In the genomic region with DNA sequence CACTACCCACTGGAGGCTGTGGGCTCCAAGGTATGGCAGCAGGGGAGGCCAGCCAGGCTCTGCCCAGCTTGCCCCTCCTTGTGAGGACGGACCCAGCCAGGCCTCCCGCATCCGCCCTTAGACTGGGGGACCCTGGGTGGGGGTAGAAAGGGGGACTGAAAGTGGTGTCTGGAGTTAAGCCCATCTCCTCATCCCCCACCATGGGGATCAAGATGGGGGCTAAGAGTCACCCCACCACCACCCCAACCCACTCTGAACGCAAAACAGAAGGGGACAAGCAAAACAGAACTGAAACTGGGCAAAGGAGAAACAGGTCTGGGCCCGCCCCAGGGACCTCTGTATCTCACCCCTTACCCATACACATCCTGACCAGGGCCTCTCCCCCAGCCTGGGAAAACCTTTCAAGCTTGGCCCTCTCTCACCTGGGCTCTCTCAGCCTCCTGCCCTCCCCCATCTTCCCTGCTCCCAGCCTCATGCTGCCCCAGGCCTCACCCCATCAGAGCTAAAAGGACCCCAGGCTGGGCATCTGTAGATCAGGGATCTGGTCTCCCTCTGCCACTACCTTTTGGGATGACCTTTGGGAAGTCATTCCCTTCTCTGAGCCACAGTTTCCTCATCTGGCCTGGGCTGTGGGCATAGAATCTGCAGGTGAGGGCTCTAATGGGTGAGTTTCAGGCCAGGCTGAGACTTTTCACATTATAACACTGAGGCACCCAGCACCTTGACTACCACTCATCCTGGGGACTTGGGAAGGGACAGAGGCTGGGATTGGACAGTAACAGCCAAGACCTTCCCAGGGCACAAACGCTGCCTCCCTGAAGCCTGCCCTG, we compare ENCODE assay signal across 11 cellular contexts. TPM values are rescaled to one million over a fixed set of nuclear protein-coding genes. Genes with fewer than 3 reads are reported as not detected.
DNase-seq lines count a peak whose midpoint lies in the region; ATAC-seq and TF ChIP-seq lines count a peak whose summit lies in the region.
"Had no signal": no experiment of that assay in that cellular context is flagged by ENCODE, and none has a peak within 500 bp of the region (broad histone marks: within the 10 kb centered on the region; RNA-seq: fewer than 3 reads in every experiment).

No MANE protein-coding gene starts in this region.

- H3K36me3 ChIP-seq in SJSA1 (no peaks in the 10 kb centered on the region), osteoblast (ENCODE audit: insufficient read depth, low read length) (no peaks in the 10 kb centered on the region)
- H3K36me3 ChIP-seq: left lung, thyroid gland had no signal

- peaks cover 100% of the 10 kb centered on the region for H3K4me1 Mint-ChIP-seq in HFFc6 (ENCODE audit: low read depth)

- H3K4me2 ChIP-seq in osteoblast (ENCODE audit: insufficient read depth, low read length): no peak overlapping the region

- no peaks in the 10 kb centered on the region for H3K79me2 ChIP-seq in osteoblast (ENCODE audit: insufficient read depth, low read length)

- no peak for ATAC-seq in HG03280 (IDR thresholded peaks at IDR 0.05; ENCODE audit: unreplicated experiment)

- H3K27ac ChIP-seq in SJSA1 (peak overlapping the region; percentile 27; the same call in 1 of the 2 replicates), osteoblast (ENCODE audit: low read depth, low read length) (peak overlapping the region; percentile 76)
- H3K27ac ChIP-seq: left lung, thyroid gland had no signal

- peaks cover 39% of the 10 kb centered on the region for H3K4me1 ChIP-seq in SJSA1 (replicated peaks)
- H3K4me1 ChIP-seq in osteoblast (ENCODE audit: insufficient read depth, low read length): peaks cover 77% of the 10 kb centered on the region
- H3K4me1 ChIP-seq: thyroid gland had no signal

- no peaks in the 10 kb centered on the region for H3K36me3 Mint-ChIP-seq in HFFc6 (ENCODE audit: low read depth)

- DNase-seq in SIG-M5 treated with dmso at 0.1 percent for 504 hours (lab: John Stamatoyannopoulos, UW; ENCODE audit: unreplicated experiment) (peak; percentile 40), SIG-M5 (lab: John Stamatoyannopoulos, UW) (no peak), HFFc6 (no peak), SJSA1 (ENCODE audit: low read depth in 1 of 2, low spot score in 2 of 2) (no peak), osteoblast (ENCODE audit: insufficient read length, low spot score, missing footprints) (no peak), DMS153 (lab: John Stamatoyannopoulos, UW) (no peak), glomerular visceral epithelial cell (ENCODE audit: extremely low spot score) (no peak)
- DNase-seq: left lung, NCI-H345, thyroid gland had no signal

- H3K9me3 Mint-ChIP-seq in HFFc6: no peaks in the 10 kb centered on the region

- no peaks in the 10 kb centered on the region for H3K9me3 ChIP-seq in SJSA1 (replicated peaks)
- H3K9me3 ChIP-seq in osteoblast (ENCODE audit: low read depth, low read length): no peaks in the 10 kb centered on the region
- H3K9me3 ChIP-seq: left lung, thyroid gland had no signal

- peak overlapping the region; percentile 57 for H3K4me3 Mint-ChIP-seq in HFFc6

- H3K27me3 ChIP-seq in SJSA1 (replicated peaks) (no peaks in the 10 kb centered on the region), osteoblast (ENCODE audit: insufficient read depth, low read length) (no peaks in the 10 kb centered on the region)
- H3K27me3 ChIP-seq: thyroid gland had no signal

- peak overlapping the region; percentile 92 for H3K27ac Mint-ChIP-seq in HFFc6

- TF ChIP-seq CTCF in HFFc6 (IDR thresholded peaks at IDR 0.05): no peak
- no peak for TF ChIP-seq CTCF in osteoblast (IDR thresholded peaks at IDR 0.05; ENCODE audit: extremely low read depth, low read depth, low read length)

- H3K27me3 Mint-ChIP-seq in HFFc6 (ENCODE audit: insufficient read depth): peaks cover 5% of the 10 kb centered on the region

- H3K4me3 ChIP-seq in SJSA1: no peak overlapping the region
- no peak overlapping the region for H3K4me3 ChIP-seq in osteoblast (ENCODE audit: insufficient read depth, low read length)
- H3K4me3 ChIP-seq: left lung, thyroid gland had no signal

- no peak overlapping the region for H2AFZ ChIP-seq in osteoblast (ENCODE audit: low read length)

- H4K20me1 ChIP-seq in osteoblast (ENCODE audit: insufficient read depth, low read length): no peaks in the 10 kb centered on the region

RNA-seq across cellular contexts. Expression of gene CYP11A1, which starts 30.0 kb away (rescaled TPM):
- total RNA-seq in HFFc6 (2021; fragmentation: NEBNext Ultra II Directional; extraction: Animal tissue kit (Norgen Biotek cat#: 25700)): under 1 TPM in 4 of 6 experiments, not detected in 2; 0.12 to 0.17 (median 0.14) TPM
- total RNA-seq in SJSA1 (2014; rRNA removed; shearing (Covaris generic)): 1.3 and 2.2 TPM in 2 replicates
- 1.4 and 2.1 TPM in 2 replicates for total RNA-seq in osteoblast

RNA-seq across cellular contexts. Expression of gene SEMA7A, which starts 36.3 kb away (rescaled TPM):
- 100 to 1,000 TPM; 115 to 196 (median 129) TPM for total RNA-seq in HFFc6 (2021; fragmentation: NEBNext Ultra II Directional; extraction: Animal tissue kit (Norgen Biotek cat#: 25700))
- 5.2 and 5.4 TPM in 2 replicates for total RNA-seq in SJSA1 (2014; rRNA removed; shearing (Covaris generic))
- total RNA-seq in osteoblast: 30.4 and 36.2 TPM in 2 replicates
